Comparison of ENCODE assay signal across 32 cellular contexts in genomic region chr3:36901588-36901987, GRCh38. TPM values are rescaled to one million over a fixed set of nuclear protein-coding genes. Genes with fewer than 3 reads are reported as not detected.
A peak's percentile ranks its signal among the peaks of the same experiment; 100 is the strongest.
DNase-seq lines count a peak whose midpoint lies in the region; ATAC-seq and TF ChIP-seq lines count a peak whose summit lies in the region.
"Had no signal": no experiment of that assay in that cellular context is flagged by ENCODE, and none has a peak within 500 bp of the region (broad histone marks: within the 10 kb centered on the region; RNA-seq: fewer than 3 reads in every experiment).

No MANE protein-coding gene starts in this region.

- TF ChIP-seq CTCF in hepatocyte (IDR thresholded peaks at IDR 0.05; ENCODE audit: poor library complexity), result no peak

- H3K9me3 Mint-ChIP-seq in stimulated activated effector memory CD8-positive, alpha-beta T cell treated with anti-CD3 and anti-CD28 coated beads, Interleukin-12 subunit alpha, Interleukin-12 subunit beta, amount 100 ng/mL, for 72 hours, result no peaks in the 10 kb centered on the region
- H3K9me3 Mint-ChIP-seq: activated CD8-positive, alpha-beta T cell treated with anti-CD3 and anti-CD28 coated beads for 36 hours; neural crest cell had no signal

- H3K27me3 ChIP-seq in hepatocyte, result no peaks in the 10 kb centered on the region
- H3K27me3 ChIP-seq: colonic mucosa, esophagus squamous epithelium, gastrocnemius medialis, stomach, tibial artery had no signal

- peaks cover 44% of the 10 kb centered on the region for H3K36me3 Mint-ChIP-seq in stimulated activated effector memory CD8-positive, alpha-beta T cell treated with anti-CD3 and anti-CD28 coated beads, Interleukin-12 subunit alpha, Interleukin-12 subunit beta, amount 100 ng/mL, for 72 hours

- H3K4me1 Mint-ChIP-seq in stimulated activated effector memory CD8-positive, alpha-beta T cell treated with anti-CD3 and anti-CD28 coated beads, Interleukin-12 subunit alpha, Interleukin-12 subunit beta, amount 100 ng/mL, for 72 hours, result peaks cover 64% of the 10 kb centered on the region

- ATAC-seq in stimulated activated effector memory CD8-positive, alpha-beta T cell treated with anti-CD3 and anti-CD28 coated beads, Interleukin-12 subunit alpha, Interleukin-12 subunit beta, amount 100 ng/mL, for 72 hours, result no peak
- ATAC-seq in GM19023 (IDR thresholded peaks at IDR 0.05; ENCODE audit: unreplicated experiment) (no peak), HG03159 (IDR thresholded peaks at IDR 0.05; ENCODE audit: unreplicated experiment) (no peak), HG02884 (IDR thresholded peaks at IDR 0.05; ENCODE audit: unreplicated experiment) (no peak)
- ATAC-seq: activated CD8-positive, alpha-beta T cell treated with anti-CD3 and anti-CD28 coated beads for 36 hours; gastrocnemius medialis; HepG2; left ventricle myocardium superior; sciatic nerve had no signal

- peak; percentile 52 for DNase-seq in activated CD8-positive, alpha-beta memory T cell treated with anti-CD3 and anti-CD28 coated beads for 24 hours
- DNase-seq in activated CD8-positive, alpha-beta memory T cell treated with anti-CD3 and anti-CD28 coated beads, Interleukin-2, amount 50 U/mL, for 4 hours, result no peak
- DNase-seq in NAMALWA (ENCODE audit: low spot score), result peak; percentile 27
- no peak for DNase-seq in hepatocyte (ENCODE audit: low spot score)
- no peak for DNase-seq in stimulated activated effector memory CD8-positive, alpha-beta T cell treated with anti-CD3 and anti-CD28 coated beads, Interleukin-12 subunit alpha, Interleukin-12 subunit beta, amount 100 ng/mL, for 72 hours (ENCODE audit: low spot score in 2 of 2)
- DNase-seq: 8988T; activated CD4-positive, CD25-positive, alpha-beta regulatory T cell treated with anti-CD3 and anti-CD28 coated beads, Interleukin-2, amount 50 U/mL, for 72 hours; activated CD8-positive, alpha-beta T cell treated with anti-CD3 and anti-CD28 coated beads for 36 hours; activated naive CD4-positive, alpha-beta T cell; activated T-cell treated with anti-CD3 and anti-CD28 coated beads, Interleukin-2, amount 50 U/mL, for 1 hour; AML-193; colonic mucosa; esophagus squamous epithelium; gastrocnemius medialis; HCEC 1CT; hippocampal formation; left ventricle myocardium superior; midbrain; NCI-H1105 treated with DMSO at 0.1 percent for 48 hours; NCI-H2081; NCI-H345; NCI-H748 treated with DMSO at 0.1 percent for 48 hours; Right ventricle myocardium superior; stomach; SW 1271; tibial artery had no signal

- H3K4me3 ChIP-seq in hepatocyte, result no peak overlapping the region
- H3K4me3 ChIP-seq: colonic mucosa, esophagus squamous epithelium, gastrocnemius medialis, stomach, tibial artery had no signal

- H3K4me2 ChIP-seq in hepatocyte, result no peak overlapping the region

- H3K4me1 ChIP-seq in hepatocyte (ENCODE audit: insufficient read depth), result no peaks in the 10 kb centered on the region
- H3K4me1 ChIP-seq: gastrocnemius medialis, tibial artery had no signal

- no peak overlapping the region for H2AFZ ChIP-seq in hepatocyte

- H3K27ac Mint-ChIP-seq in stimulated activated effector memory CD8-positive, alpha-beta T cell treated with anti-CD3 and anti-CD28 coated beads, Interleukin-12 subunit alpha, Interleukin-12 subunit beta, amount 100 ng/mL, for 72 hours, result peak overlapping the region; percentile 37

- H3K9me3 ChIP-seq in hepatocyte (ENCODE audit: low read depth), result no peaks in the 10 kb centered on the region
- H3K9me3 ChIP-seq: colonic mucosa, esophagus squamous epithelium, gastrocnemius medialis, stomach, tibial artery had no signal

- H3K9me2 ChIP-seq in hepatocyte (replicated peaks; ENCODE audit: insufficient read depth), result no peaks in the 10 kb centered on the region

- no peaks in the 10 kb centered on the region for H3K36me3 ChIP-seq in hepatocyte (replicated peaks; ENCODE audit: insufficient read depth, low read depth)
- H3K36me3 ChIP-seq: colonic mucosa, gastrocnemius medialis had no signal

- peak overlapping the region; percentile 37 for H3K4me3 Mint-ChIP-seq in stimulated activated effector memory CD8-positive, alpha-beta T cell treated with anti-CD3 and anti-CD28 coated beads, Interleukin-12 subunit alpha, Interleukin-12 subunit beta, amount 100 ng/mL, for 72 hours
- H3K4me3 Mint-ChIP-seq: activated CD8-positive, alpha-beta T cell treated with anti-CD3 and anti-CD28 coated beads for 36 hours; neural crest cell had no signal

- no peaks in the 10 kb centered on the region for H3K79me2 ChIP-seq in hepatocyte

- H3K27ac ChIP-seq in hepatocyte, result peak overlapping the region; percentile 25
- H3K27ac ChIP-seq: colonic mucosa, esophagus squamous epithelium, gastrocnemius medialis, stomach, tibial artery had no signal

- WGBS in hepatocyte (ENCODE audit: low lambda C conversion rate, missing lambda C conversion rate), result 90% methylated on average over 4 of the region's 4 CpGs

- H4K20me1 ChIP-seq in hepatocyte (ENCODE audit: insufficient read depth, poor library complexity, severe bottlenecking), result no peaks in the 10 kb centered on the region

RNA-seq across cellular contexts. Expression of gene TRANK1, which starts 43.3 kb away (rescaled TPM):
- 16.7 and 19.9 TPM in 2 replicates for total RNA-seq in hepatocyte
- polyA plus RNA-seq in hepatocyte, result 8.5 and 9.4 TPM in 2 replicates

Comparison
In these comparisons a context has a peak if more than half of its experiments do, and no peak if none do; other contexts are left out.
1. DNase-seq: peak in activated CD8-positive, alpha-beta memory T cell treated with anti-CD3 and anti-CD28 coated beads for 24 hours (single experiment) and NAMALWA (single experiment); none in activated CD8-positive, alpha-beta memory T cell treated with anti-CD3 and anti-CD28 coated beads, Interleukin-2, amount 50 U/mL, for 4 hours (single experiment), hepatocyte (single experiment) and stimulated activated effector memory CD8-positive, alpha-beta T cell treated with anti-CD3 and anti-CD28 coated beads, Interleukin-12 subunit alpha, Interleukin-12 subunit beta, amount 100 ng/mL, for 72 hours (0 of 2).